ENCODE assay signal across 1 cellular context in genomic region chr11:69333149-69333710, GRCh38.
A peak's percentile ranks its signal among the peaks of the same experiment; 100 is the strongest.
TF ChIP-seq lines count a peak whose summit lies in the region.

No MANE protein-coding gene starts in this region.

TF ChIP-seq in K562, 482 proteins besides CTCF, POLR2A, EP300 and RAD21:
- TF ChIP-seq ZNF143 (CRISPR knock-in tag; IDR thresholded peaks at IDR 0.05) (no peak), ZFP36 (IDR thresholded peaks at IDR 0.05; ENCODE audit: low read depth, low read length, partially characterized antibody) (peak; percentile 58), ZFP91 (CRISPR knock-in tag; IDR thresholded peaks at IDR 0.05) (no peak), POLR2AphosphoS2 (IDR thresholded peaks at IDR 0.05; ENCODE audit: low read length) (no peak), MAFG (tag; conservative IDR thresholded peaks at IDR 0.05) (no peak), BRF1 (IDR thresholded peaks at IDR 0.05; ENCODE audit: borderline replicate concordance, extremely low read depth, insufficient read length) (no peak)
